Comparison of ENCODE assay signal across 21 cellular contexts in the genomic region with DNA sequence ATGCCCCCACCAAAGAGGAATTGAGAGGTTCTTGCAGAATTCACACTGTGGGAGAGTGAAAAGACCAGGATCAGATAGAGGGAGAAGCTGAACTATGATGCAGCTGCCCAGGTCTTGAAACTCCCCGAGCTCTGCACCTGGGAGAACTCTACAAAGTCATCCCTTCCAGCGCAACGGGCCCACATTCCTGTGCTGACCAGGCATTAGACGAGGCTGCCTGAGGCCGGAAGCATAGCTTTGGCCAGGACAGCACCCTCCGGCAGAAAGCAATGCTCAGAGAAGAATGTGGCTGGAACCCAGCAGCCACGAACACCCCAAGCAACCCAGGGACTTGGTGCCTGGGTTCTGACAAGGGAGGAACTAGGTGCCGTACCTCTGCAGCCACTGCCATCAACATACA.
"Had no signal": no experiment of that assay in that cellular context is flagged by ENCODE, and none has a peak within 500 bp of the region (broad histone marks: within the 10 kb centered on the region; RNA-seq: fewer than 3 reads in every experiment).

No MANE protein-coding gene starts in this region.

- ATAC-seq: HepG2, Panc1, Right ventricle myocardium inferior, SK-N-SH treated with all-trans-retinoic acid at 6 μM for 48 hours had no signal

- DNase-seq: IMR-90, Kasumi-1, KG1, MM.1S, NCI-H1092 treated with DMSO at 0.1 percent for 48 hours, NCI-H1436, NCI-H1694, NCI-H187 treated with DMSO at 0.1 percent for 48 hours, NCI-H2029 treated with DMSO at 0.1 percent for 48 hours, NCI-H2171 treated with DMSO at 0.1 percent for 48 hours, NCI-H345, NCI-H446 treated with DMSO at 0.1 percent for 48 hours, NCI-H510A treated with DMSO at 0.1 percent for 48 hours, NCI-H526, SHP77 treated with DMSO at 0.1 percent for 48 hours, SJCRH30 had no signal

- H3K4me1 ChIP-seq: SJCRH30 had no signal

- H3K9me3 ChIP-seq: SJCRH30 had no signal

- H3K27ac ChIP-seq: RWPE1, SJCRH30 had no signal

- H3K4me3 ChIP-seq: SJCRH30 had no signal

- H3K36me3 ChIP-seq: SJCRH30 had no signal
